Comparison of ENCODE assay signal across 8 cellular contexts in genomic region chr2:202377308-202377736, GRCh38. TPM values are rescaled to one million over a fixed set of nuclear protein-coding genes. Genes with fewer than 3 reads are reported as not detected.
DNase-seq lines count a peak whose midpoint lies in the region; ATAC-seq and TF ChIP-seq lines count a peak whose summit lies in the region.

No MANE protein-coding gene starts in this region.

- H3K4me3 ChIP-seq in left ventricle myocardium inferior = peak overlapping the region; percentile 94

- no peaks in the 10 kb centered on the region for H3K27me3 ChIP-seq in left ventricle myocardium inferior (ENCODE audit: low read depth)

- H3K36me3 ChIP-seq in left ventricle myocardium inferior = no peaks in the 10 kb centered on the region

- TF ChIP-seq CTCF in left ventricle myocardium inferior (IDR thresholded peaks at IDR 0.05; ENCODE audit: borderline replicate concordance) = no peak

- ATAC-seq in GM18867 (IDR thresholded peaks at IDR 0.05; ENCODE audit: unreplicated experiment) = no peak

- H3K27ac ChIP-seq in adipose tissue (ENCODE audit: low read depth, low read length) = peak overlapping the region; percentile 94
- H3K27ac ChIP-seq in left ventricle myocardium inferior (replicated peaks) = peak overlapping the region; percentile 99

- intact Hi-C loops in left ventricle myocardium inferior (cut with micrococcal nuclease) = loop anchor here (10.0 kb wide), 1 partner anchor 93 kb away; no protein-coding TSS in a partner anchor

- 0 to 1% (median 1%) methylated on average over 28 to 29 of the region's 29 CpGs for WGBS in adipose tissue, 3 donors

- peaks cover 64% of the 10 kb centered on the region for H3K4me1 ChIP-seq in left ventricle myocardium inferior

- DNase-seq in NCI-H146 (lab: John Stamatoyannopoulos, UW) (peak; percentile 51), NCI-H146 treated with DMSO at 0.1 percent for 48 hours (lab: John Stamatoyannopoulos, UW; ENCODE audit: unreplicated experiment) (no peak), NCI-H526 treated with DMSO at 0.1 percent for 48 hours (lab: John Stamatoyannopoulos, UW) (peak; percentile 34), left ventricle myocardium inferior (peak; percentile 33), pons (ENCODE audit: low spot score) (peak; percentile 39), germinal center (ENCODE audit: low spot score) (no peak)

- H3K9me3 ChIP-seq in left ventricle myocardium inferior (replicated peaks) = no peaks in the 10 kb centered on the region

RNA-seq across cellular contexts. Expression of gene BMPR2, which starts 1.2 kb away (rescaled TPM):
- polyA plus RNA-seq in adipose tissue = 10 to 100 TPM in 2 of 3 donors, 1 to 10 TPM in 1; 4.1 to 17.7 (median 12.3) TPM
- total RNA-seq in left ventricle myocardium inferior = 51.7 TPM

Comparison
In these comparisons a context has a peak if more than half of its experiments do, and no peak if none do; other contexts are left out.
1. DNase-seq: peak in NCI-H146 (single experiment), NCI-H526 treated with DMSO at 0.1 percent for 48 hours (single experiment), left ventricle myocardium inferior (single experiment) and pons (single experiment); none in NCI-H146 treated with DMSO at 0.1 percent for 48 hours (single experiment) and germinal center (single experiment).